1 cellular context compared by ENCODE assay signal in the genomic region with DNA sequence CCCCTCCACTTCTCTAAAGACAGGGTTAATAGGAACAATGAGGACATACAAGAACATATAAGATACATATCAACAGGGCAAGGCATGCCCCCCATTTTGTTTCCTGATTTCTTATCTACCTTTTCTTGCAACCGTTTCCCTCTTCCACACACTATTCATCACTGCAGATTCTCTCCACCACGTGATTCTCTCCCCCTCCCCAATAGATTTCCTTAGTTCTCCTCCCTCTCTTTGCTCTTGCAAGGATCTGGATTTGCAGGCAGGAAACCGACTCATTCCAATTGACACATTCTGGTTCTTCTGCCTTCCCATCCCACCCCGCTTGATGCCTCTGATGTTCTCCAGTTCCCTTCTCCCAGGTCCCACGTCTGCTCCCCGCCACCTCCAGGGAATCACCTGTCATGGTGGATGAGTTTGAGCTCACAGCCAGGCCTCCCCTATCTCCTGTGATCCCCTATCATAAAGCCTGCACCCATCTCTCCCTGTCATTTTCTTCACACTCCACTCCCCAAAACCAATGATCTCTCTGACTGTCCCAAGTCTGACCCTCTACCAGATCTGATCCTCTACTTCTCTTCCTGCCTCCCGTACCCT.
TF ChIP-seq lines count a peak whose summit lies in the region.

No MANE protein-coding gene starts in this region.

TF ChIP-seq in GM23338, 12 proteins besides CTCF, POLR2A, EP300 and RAD21:
- TF ChIP-seq EZH2 (IDR thresholded peaks at IDR 0.05; ENCODE audit: low read depth, unreplicated experiment) (no peak), EZH2phosphoT487 (IDR thresholded peaks at IDR 0.05; ENCODE audit: unreplicated experiment) (no peak), JUNB (IDR thresholded peaks at IDR 0.05; ENCODE audit: unreplicated experiment) (no peak), ZNF114 (CRISPR knock-in tag; IDR thresholded peaks at IDR 0.05) (no peak), POLR2AphosphoS5 (IDR thresholded peaks at IDR 0.05; ENCODE audit: low read depth) (no peak), STAT1 (IDR thresholded peaks at IDR 0.05; ENCODE audit: unreplicated experiment) (no peak), ZNF331 (CRISPR knock-in tag; IDR thresholded peaks at IDR 0.05; ENCODE audit: low read depth) (no peak), NANOG (IDR thresholded peaks at IDR 0.05; ENCODE audit: borderline replicate concordance) (no peak), CREB1 (CRISPR knock-in tag; IDR thresholded peaks at IDR 0.05; ENCODE audit: low read depth) (no peak)
- TF ChIP-seq, protein P1, sequence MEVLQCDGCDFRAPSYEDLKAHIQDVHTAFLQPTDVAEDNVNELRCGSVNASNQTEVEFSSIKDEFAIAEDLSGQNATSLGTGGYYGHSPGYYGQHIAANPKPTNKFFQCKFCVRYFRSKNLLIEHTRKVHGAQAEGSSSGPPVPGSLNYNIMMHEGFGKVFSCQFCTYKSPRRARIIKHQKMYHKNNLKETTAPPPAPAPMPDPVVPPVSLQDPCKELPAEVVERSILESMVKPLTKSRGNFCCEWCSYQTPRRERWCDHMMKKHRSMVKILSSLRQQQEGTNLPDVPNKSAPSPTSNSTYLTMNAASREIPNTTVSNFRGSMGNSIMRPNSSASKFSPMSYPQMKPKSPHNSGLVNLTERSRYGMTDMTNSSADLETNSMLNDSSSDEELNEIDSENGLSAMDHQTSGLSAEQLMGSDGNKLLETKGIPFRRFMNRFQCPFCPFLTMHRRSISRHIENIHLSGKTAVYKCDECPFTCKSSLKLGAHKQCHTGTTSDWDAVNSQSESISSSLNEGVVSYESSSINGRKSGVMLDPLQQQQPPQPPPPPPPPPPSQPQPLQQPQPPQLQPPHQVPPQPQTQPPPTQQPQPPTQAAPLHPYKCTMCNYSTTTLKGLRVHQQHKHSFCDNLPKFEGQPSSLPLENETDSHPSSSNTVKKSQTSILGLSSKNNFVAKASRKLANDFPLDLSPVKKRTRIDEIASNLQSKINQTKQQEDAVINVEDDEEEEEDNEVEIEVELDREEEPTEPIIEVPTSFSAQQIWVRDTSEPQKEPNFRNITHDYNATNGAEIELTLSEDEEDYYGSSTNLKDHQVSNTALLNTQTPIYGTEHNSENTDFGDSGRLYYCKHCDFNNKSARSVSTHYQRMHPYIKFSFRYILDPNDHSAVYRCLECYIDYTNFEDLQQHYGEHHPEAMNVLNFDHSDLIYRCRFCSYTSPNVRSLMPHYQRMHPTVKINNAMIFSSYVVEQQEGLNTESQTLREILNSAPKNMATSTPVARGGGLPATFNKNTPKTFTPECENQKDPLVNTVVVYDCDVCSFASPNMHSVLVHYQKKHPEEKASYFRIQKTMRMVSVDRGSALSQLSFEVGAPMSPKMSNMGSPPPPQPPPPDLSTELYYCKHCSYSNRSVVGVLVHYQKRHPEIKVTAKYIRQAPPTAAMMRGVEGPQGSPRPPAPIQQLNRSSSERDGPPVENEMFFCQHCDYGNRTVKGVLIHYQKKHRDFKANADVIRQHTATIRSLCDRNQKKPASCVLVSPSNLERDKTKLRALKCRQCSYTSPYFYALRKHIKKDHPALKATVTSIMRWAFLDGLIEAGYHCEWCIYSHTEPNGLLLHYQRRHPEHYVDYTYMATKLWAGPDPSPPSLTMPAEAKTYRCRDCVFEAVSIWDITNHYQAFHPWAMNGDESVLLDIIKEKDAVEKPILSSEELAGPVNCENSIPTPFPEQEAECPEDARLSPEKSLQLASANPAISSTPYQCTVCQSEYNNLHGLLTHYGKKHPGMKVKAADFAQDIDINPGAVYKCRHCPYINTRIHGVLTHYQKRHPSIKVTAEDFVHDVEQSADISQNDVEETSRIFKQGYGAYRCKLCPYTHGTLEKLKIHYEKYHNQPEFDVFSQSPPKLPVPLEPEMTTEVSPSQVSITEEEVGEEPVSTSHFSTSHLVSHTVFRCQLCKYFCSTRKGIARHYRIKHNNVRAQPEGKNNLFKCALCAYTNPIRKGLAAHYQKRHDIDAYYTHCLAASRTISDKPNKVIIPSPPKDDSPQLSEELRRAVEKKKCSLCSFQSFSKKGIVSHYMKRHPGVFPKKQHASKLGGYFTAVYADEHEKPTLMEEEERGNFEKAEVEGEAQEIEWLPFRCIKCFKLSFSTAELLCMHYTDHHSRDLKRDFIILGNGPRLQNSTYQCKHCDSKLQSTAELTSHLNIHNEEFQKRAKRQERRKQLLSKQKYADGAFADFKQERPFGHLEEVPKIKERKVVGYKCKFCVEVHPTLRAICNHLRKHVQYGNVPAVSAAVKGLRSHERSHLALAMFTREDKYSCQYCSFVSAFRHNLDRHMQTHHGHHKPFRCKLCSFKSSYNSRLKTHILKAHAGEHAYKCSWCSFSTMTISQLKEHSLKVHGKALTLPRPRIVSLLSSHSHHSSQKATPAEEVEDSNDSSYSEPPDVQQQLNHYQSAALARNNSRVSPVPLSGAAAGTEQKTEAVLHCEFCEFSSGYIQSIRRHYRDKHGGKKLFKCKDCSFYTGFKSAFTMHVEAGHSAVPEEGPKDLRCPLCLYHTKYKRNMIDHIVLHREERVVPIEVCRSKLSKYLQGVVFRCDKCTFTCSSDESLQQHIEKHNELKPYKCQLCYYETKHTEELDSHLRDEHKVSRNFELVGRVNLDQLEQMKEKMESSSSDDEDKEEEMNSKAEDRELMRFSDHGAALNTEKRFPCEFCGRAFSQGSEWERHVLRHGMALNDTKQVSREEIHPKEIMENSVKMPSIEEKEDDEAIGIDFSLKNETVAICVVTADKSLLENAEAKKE (CRISPR knock-in tag; IDR thresholded peaks at IDR 0.05): no peak
- TF ChIP-seq, protein P2, sequence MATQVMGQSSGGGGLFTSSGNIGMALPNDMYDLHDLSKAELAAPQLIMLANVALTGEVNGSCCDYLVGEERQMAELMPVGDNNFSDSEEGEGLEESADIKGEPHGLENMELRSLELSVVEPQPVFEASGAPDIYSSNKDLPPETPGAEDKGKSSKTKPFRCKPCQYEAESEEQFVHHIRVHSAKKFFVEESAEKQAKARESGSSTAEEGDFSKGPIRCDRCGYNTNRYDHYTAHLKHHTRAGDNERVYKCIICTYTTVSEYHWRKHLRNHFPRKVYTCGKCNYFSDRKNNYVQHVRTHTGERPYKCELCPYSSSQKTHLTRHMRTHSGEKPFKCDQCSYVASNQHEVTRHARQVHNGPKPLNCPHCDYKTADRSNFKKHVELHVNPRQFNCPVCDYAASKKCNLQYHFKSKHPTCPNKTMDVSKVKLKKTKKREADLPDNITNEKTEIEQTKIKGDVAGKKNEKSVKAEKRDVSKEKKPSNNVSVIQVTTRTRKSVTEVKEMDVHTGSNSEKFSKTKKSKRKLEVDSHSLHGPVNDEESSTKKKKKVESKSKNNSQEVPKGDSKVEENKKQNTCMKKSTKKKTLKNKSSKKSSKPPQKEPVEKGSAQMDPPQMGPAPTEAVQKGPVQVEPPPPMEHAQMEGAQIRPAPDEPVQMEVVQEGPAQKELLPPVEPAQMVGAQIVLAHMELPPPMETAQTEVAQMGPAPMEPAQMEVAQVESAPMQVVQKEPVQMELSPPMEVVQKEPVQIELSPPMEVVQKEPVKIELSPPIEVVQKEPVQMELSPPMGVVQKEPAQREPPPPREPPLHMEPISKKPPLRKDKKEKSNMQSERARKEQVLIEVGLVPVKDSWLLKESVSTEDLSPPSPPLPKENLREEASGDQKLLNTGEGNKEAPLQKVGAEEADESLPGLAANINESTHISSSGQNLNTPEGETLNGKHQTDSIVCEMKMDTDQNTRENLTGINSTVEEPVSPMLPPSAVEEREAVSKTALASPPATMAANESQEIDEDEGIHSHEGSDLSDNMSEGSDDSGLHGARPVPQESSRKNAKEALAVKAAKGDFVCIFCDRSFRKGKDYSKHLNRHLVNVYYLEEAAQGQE (IDR thresholded peaks at IDR 0.05; ENCODE audit: unreplicated experiment): no peak
- TF ChIP-seq, protein P3, sequence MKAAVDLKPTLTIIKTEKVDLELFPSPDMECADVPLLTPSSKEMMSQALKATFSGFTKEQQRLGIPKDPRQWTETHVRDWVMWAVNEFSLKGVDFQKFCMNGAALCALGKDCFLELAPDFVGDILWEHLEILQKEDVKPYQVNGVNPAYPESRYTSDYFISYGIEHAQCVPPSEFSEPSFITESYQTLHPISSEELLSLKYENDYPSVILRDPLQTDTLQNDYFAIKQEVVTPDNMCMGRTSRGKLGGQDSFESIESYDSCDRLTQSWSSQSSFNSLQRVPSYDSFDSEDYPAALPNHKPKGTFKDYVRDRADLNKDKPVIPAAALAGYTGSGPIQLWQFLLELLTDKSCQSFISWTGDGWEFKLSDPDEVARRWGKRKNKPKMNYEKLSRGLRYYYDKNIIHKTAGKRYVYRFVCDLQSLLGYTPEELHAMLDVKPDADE (IDR thresholded peaks at IDR 0.05): no peak
